8 cellular contexts compared by ENCODE assay signal in genomic region chr3:177144922-177145321, GRCh38. TPM values are rescaled to one million over a fixed set of nuclear protein-coding genes. Genes with fewer than 3 reads are reported as not detected.
A peak's percentile ranks its signal among the peaks of the same experiment; 100 is the strongest.
DNase-seq lines count a peak whose midpoint lies in the region; ATAC-seq, FAIRE-seq and TF ChIP-seq lines count a peak whose summit lies in the region.

No MANE protein-coding gene starts in this region.

- DNase-seq in CD4-positive, alpha-beta T cell = no peak
- DNase-seq in GM19239 (ENCODE audit: insufficient read length, low spot score) (no peak), ureter (ENCODE audit: low spot score) (no peak), D721Med (ENCODE audit: insufficient read length, low spot score) (no peak), epidermal melanocyte (ENCODE audit: insufficient read length, low spot score) (no peak), ACHN (no peak)
- DNase-seq in central memory CD8-positive, alpha-beta T cell (ENCODE audit: low spot score in 2 of 2) = no peak

- H3K27ac Mint-ChIP-seq in CD4-positive, alpha-beta T cell = peak overlapping the region; percentile 90
- H3K27ac Mint-ChIP-seq in central memory CD8-positive, alpha-beta T cell (ENCODE audit: low read depth) = peak overlapping the region; percentile 92

- peak overlapping the region; percentile 53 for H3K27ac ChIP-seq in CD4-positive, alpha-beta T cell (ENCODE audit: low read depth, low read length)

- peaks cover 81% of the 10 kb centered on the region for H3K4me1 Mint-ChIP-seq in CD4-positive, alpha-beta T cell (ENCODE audit: low read depth)
- peaks cover 60% of the 10 kb centered on the region for H3K4me1 Mint-ChIP-seq in central memory CD8-positive, alpha-beta T cell

- POLR2A ChIA-PET in CD4-positive, alpha-beta T cell (lab: Charles Lee) = interaction anchor here (0.7 to 3.7 kb wide), 16 partner anchors 12 to 453 kb away, joined by 3 to 32 read pairs (median 3); partner anchors contain the start of gene TBL1XR1

- no peaks in the 10 kb centered on the region for H3K9me3 ChIP-seq in CD4-positive, alpha-beta T cell (ENCODE audit: control insufficient read depth, low read length)

- no peaks in the 10 kb centered on the region for H3K9me3 Mint-ChIP-seq in CD4-positive, alpha-beta T cell
- H3K9me3 Mint-ChIP-seq in central memory CD8-positive, alpha-beta T cell = no peaks in the 10 kb centered on the region

- H3K4me3 Mint-ChIP-seq in CD4-positive, alpha-beta T cell = peak overlapping the region; percentile 65
- H3K4me3 Mint-ChIP-seq in central memory CD8-positive, alpha-beta T cell = peak overlapping the region; percentile 70

- no peaks in the 10 kb centered on the region for H3K27me3 ChIP-seq in CD4-positive, alpha-beta T cell (ENCODE audit: control insufficient read depth, insufficient read depth, low read length)

- ATAC-seq in CD4-positive, alpha-beta T cell (ENCODE audit: poor library complexity) = peak; percentile 81
- peak; percentile 70 for ATAC-seq in HG03457 (IDR thresholded peaks at IDR 0.05; ENCODE audit: unreplicated experiment)
- peak; percentile 87 for ATAC-seq in central memory CD8-positive, alpha-beta T cell (replicated peaks; ENCODE audit: extremely low read depth, poor library complexity, severe bottlenecking)

- FAIRE-seq in GM19239 (lab: Jason Lieb, UNC) (peak; percentile 68), D721Med (lab: Jason Lieb, UNC) (no peak)

- H3K27me3 Mint-ChIP-seq in CD4-positive, alpha-beta T cell = no peaks in the 10 kb centered on the region
- no peaks in the 10 kb centered on the region for H3K27me3 Mint-ChIP-seq in central memory CD8-positive, alpha-beta T cell

- in situ Hi-C loops in ACHN (cut with HindIII; ENCODE audit: low pct_ligation_motif_present, low pct_unique_long_range_greater_than_20kb, low sequenced_read_pairs) = no loop called here

- CTCF ChIA-PET in CD4-positive, alpha-beta T cell (lab: Charles Lee) = interaction anchor here (1.1 to 1.3 kb wide), 4 partner anchors 14 to 57 kb away, joined by 3 to 5 read pairs (median 4); no protein-coding TSS in a partner anchor

- no peak for TF ChIP-seq CTCF in CD4-positive, alpha-beta T cell (IDR thresholded peaks at IDR 0.05)
- no peak for TF ChIP-seq CTCF in D721Med (IDR thresholded peaks at IDR 0.05; ENCODE audit: insufficient read depth, missing control alignments)

- no peaks in the 10 kb centered on the region for H3K36me3 Mint-ChIP-seq in CD4-positive, alpha-beta T cell (ENCODE audit: low read depth)
- H3K36me3 Mint-ChIP-seq in central memory CD8-positive, alpha-beta T cell (ENCODE audit: insufficient read depth) = peaks cover 5% of the 10 kb centered on the region

- intact Hi-C loops in CD4-positive, alpha-beta T cell (cut with DNase I, micrococcal nuclease) = loop anchor here in 1 of 2 experiments (1.0 to 2.0 kb wide), 4 partner anchors 12 to 215 kb away; no protein-coding TSS in a partner anchor

RNA-seq across cellular contexts. Expression of gene TBL1XR1, which starts 52.4 kb away (rescaled TPM):
- 10 to 100 TPM; 63.2 to 67.8 TPM for total RNA-seq in CD4-positive, alpha-beta T cell
- total RNA-seq in ureter = 181 TPM
